ENCODE assay signal across 10 cellular contexts in the genomic region with DNA sequence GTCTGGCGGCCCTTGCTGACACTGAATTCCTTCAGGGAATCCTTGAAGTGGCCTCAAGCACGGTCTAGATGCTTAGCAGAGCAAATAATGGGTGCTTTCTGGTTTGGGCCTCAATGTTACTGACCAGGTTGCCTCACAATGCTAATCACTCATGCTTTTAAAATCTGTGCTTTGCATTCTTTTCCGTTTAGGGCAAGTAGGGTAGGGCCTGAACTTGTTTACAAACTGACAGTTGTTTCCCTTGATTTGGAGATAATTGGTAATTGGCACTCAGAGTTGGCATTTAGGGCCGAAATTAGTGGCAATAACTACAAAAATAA. TPM values are rescaled to one million over a fixed set of nuclear protein-coding genes. Genes with fewer than 3 reads are reported as not detected.
DNase-seq lines count a peak whose midpoint lies in the region; ATAC-seq, FAIRE-seq and TF ChIP-seq lines count a peak whose summit lies in the region.
"Had no signal": no experiment of that assay in that cellular context is flagged by ENCODE, and none has a peak within 500 bp of the region (broad histone marks: within the 10 kb centered on the region; RNA-seq: fewer than 3 reads in every experiment).

No MANE protein-coding gene starts in this region.

- H3K4me1 ChIP-seq in CD4-positive, alpha-beta memory T cell (ENCODE audit: insufficient read depth, low read length) = peaks cover 54% of the 10 kb centered on the region
- H3K4me1 ChIP-seq in Peyer's patch = peaks cover 0 to 11% (median 4%) of the 10 kb centered on the region in 4 donors
- H3K4me1 ChIP-seq in esophagus (ENCODE audit: control insufficient read depth in 2 of 2, insufficient read depth in 2 of 2, low read length in 1 of 2) = no peaks in the 10 kb centered on the region

- peaks cover 9 to 17% of the 10 kb centered on the region in 2 donors for H3K36me3 Mint-ChIP-seq in CD4-positive, alpha-beta memory T cell

- intact Hi-C loops in CD4-positive, alpha-beta memory T cell (cut with micrococcal nuclease) = no loop called here

- H3K36me3 ChIP-seq in CD4-positive, alpha-beta memory T cell (ENCODE audit: insufficient read depth, low read length) = peaks cover 11% of the 10 kb centered on the region
- H3K36me3 ChIP-seq in Peyer's patch (peaks cover 0 to 16% (median 0%) of the 10 kb centered on the region in 3 donors), esophagus (ENCODE audit: control insufficient read depth in 2 of 2, insufficient read depth in 2 of 2, low read length in 1 of 2) (peaks cover 0 to 9% of the 10 kb centered on the region in 2 donors)

- TF ChIP-seq CTCF in Peyer's patch (IDR thresholded peaks at IDR 0.05) (no peak), omental fat pad (IDR thresholded peaks at IDR 0.05) (no peak)

- H3K27ac Mint-ChIP-seq in CD4-positive, alpha-beta memory T cell = peak overlapping the region in 6 of 7 donors; percentile 38 to 86 (median 72)

- H3K4me1 Mint-ChIP-seq in CD4-positive, alpha-beta memory T cell = peaks cover 19 to 33% (median 28%) of the 10 kb centered on the region in 4 donors

- TF ChIP-seq POLR2A in Peyer's patch (IDR thresholded peaks at IDR 0.05) = no peak
- TF ChIP-seq POLR2A in GM12892 (IDR thresholded peaks at IDR 0.05; ENCODE audit: low read depth, low read length) = no peak

- no peaks in the 10 kb centered on the region for H3K27me3 Mint-ChIP-seq in CD4-positive, alpha-beta memory T cell

- DNase-seq in CD4-positive, alpha-beta memory T cell = no peak
- no peak for DNase-seq in Peyer's patch
- no peak for DNase-seq in omental fat pad (ENCODE audit: low spot score)
- no peak for DNase-seq in NCI-H345 (lab: John Stamatoyannopoulos, UW)
- DNase-seq in NCI-H1105 treated with DMSO at 0.1 percent for 48 hours (lab: John Stamatoyannopoulos, UW) = no peak
- no peak for DNase-seq in GM12892 (ENCODE audit: insufficient read length)
- DNase-seq: stimulated activated CD4-positive, alpha-beta T cell treated with anti-CD3 and anti-CD28 coated beads, Interleukin-4, amount 100 ng/mL, for 1 hour had no signal

- H3K27me3 ChIP-seq in CD4-positive, alpha-beta memory T cell (ENCODE audit: insufficient read depth, low read length) = no peaks in the 10 kb centered on the region
- H3K27me3 ChIP-seq in Peyer's patch (no peaks in the 10 kb centered on the region), esophagus (ENCODE audit: control insufficient read depth in 1 of 2, insufficient read depth in 2 of 2, low read length in 2 of 2) (no peaks in the 10 kb centered on the region)

- H3K9me3 Mint-ChIP-seq in CD4-positive, alpha-beta memory T cell = no peaks in the 10 kb centered on the region

- no peaks in the 10 kb centered on the region for H3K9me3 ChIP-seq in CD4-positive, alpha-beta memory T cell (ENCODE audit: control insufficient read depth in 1 of 2, low read length in 2 of 2)
- H3K9me3 ChIP-seq in Peyer's patch = no peaks in the 10 kb centered on the region
- H3K9me3 ChIP-seq in esophagus (ENCODE audit: control insufficient read depth in 2 of 2, insufficient read depth in 1 of 2, low read depth in 1 of 2, low read length in 1 of 2) = no peaks in the 10 kb centered on the region

- H3K4me3 Mint-ChIP-seq in CD4-positive, alpha-beta memory T cell = peak overlapping the region; percentile 88 to 93 (median 91)

- CTCF ChIA-PET in CD4-positive, alpha-beta memory T cell (lab: Charles Lee; ENCODE audit: partially characterized antibody) = interaction anchor here (1.7 kb wide), 2 partner anchors 20 to 107 kb away, joined by 5 to 6 read pairs; no protein-coding TSS in a partner anchor

- POLR2A ChIA-PET in CD4-positive, alpha-beta memory T cell (lab: Charles Lee; ENCODE audit: partially characterized antibody) = interaction anchor here (1.0 to 3.5 kb wide), 3 partner anchors 12 to 323 kb away, joined by 3 to 22 read pairs (median 4); no protein-coding TSS in a partner anchor

- 12 to 14% methylated on average over 4 of the region's 4 CpGs for WGBS in esophagus, 2 donors

- H3K4me3 ChIP-seq in CD4-positive, alpha-beta memory T cell (ENCODE audit: low read length in 2 of 2) = peak overlapping the region in 1 of 2 donors; percentile 86
- H3K4me3 ChIP-seq in Peyer's patch = peak overlapping the region; percentile 92 to 100 (median 96)
- peak overlapping the region; percentile 88 to 97 for H3K4me3 ChIP-seq in esophagus (ENCODE audit: low read depth in 1 of 2, low read length in 2 of 2)

- ATAC-seq in omental fat pad (ENCODE audit: low FRiP score) = peak; percentile 21
- ATAC-seq in GM21381 (IDR thresholded peaks at IDR 0.05; ENCODE audit: unreplicated experiment) = no peak

- FAIRE-seq in GM12892 (lab: Jason Lieb, UNC) = no peak
- FAIRE-seq: TTC549 had no signal

- H3K27ac ChIP-seq in CD4-positive, alpha-beta memory T cell (ENCODE audit: low read depth, low read length) = peak overlapping the region; percentile 82
- H3K27ac ChIP-seq in Peyer's patch (peak overlapping the region; percentile 87 to 93 (median 92)), esophagus (ENCODE audit: low read depth in 2 of 2, low read length in 1 of 2) (peak overlapping the region; percentile 96)

RNA-seq across cellular contexts. Expression of a gene that starts 1.4 kb away (rescaled TPM):
- total RNA-seq in CD4-positive, alpha-beta memory T cell = 10 to 100 TPM; 92.7 to 96.3 TPM
- polyA plus RNA-seq in CD4-positive, alpha-beta memory T cell = 10 to 100 TPM; 10.2 to 12.3 TPM
- total RNA-seq in Peyer's patch = 100 to 1,000 TPM in 3 of 4 donors, 10 to 100 TPM in 1; 88.3 to 123 (median 113) TPM
- polyA plus RNA-seq in esophagus = 10 to 100 TPM; 26.3 to 36.9 TPM
- 100 to 1,000 TPM in 1 of 4 donors, 10 to 100 TPM in 3; 88.1 to 105 (median 97.1) TPM for total RNA-seq in omental fat pad
- 6.5 TPM for polyA plus RNA-seq in GM12892 (2012; ENCODE audit: missing spikeins)
